ENCODE assay signal across 13 cellular contexts in the genomic region with DNA sequence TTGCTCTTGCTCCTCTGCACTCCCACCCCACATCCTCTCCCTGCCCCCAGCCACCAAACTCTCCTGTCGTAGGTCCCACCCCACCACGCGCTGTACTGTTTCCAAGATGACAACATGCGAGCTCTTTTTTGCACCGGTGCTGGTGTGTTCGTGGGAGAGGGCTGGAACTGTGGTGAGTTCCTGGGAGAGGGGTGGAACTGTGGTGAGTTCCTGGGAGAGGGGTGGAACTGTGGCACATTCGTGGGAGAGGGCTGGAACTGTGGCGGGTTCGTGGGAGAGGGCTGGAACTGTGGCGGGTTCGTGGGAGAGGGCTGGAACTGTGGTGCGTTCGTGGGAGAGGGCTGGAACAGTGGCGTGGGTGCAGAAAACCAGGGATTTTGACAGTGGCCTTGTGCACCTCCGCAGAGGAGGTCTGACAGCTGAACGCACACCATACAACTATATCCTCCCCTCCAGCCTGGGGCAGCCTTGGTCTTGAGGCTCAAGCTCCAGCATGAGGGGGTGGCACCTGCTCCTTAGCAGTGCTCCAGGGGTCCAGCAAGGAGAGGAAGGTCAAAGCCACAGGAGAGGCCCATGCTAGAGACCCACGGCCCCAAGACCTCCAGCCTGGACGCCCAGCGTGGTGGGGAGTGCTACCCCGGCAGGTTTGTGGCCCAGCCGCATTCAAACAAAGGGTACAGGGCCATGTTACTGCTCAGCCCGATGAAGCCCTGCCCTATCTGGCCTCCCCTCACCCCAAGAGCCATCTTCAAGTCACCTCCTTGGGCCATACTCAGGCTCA. TPM values are rescaled to one million over a fixed set of nuclear protein-coding genes. Genes with fewer than 3 reads are reported as not detected.
A peak's percentile ranks its signal among the peaks of the same experiment; 100 is the strongest.
DNase-seq lines count a peak whose midpoint lies in the region; TF ChIP-seq lines count a peak whose summit lies in the region.
"Had no signal": no experiment of that assay in that cellular context is flagged by ENCODE, and none has a peak within 500 bp of the region (broad histone marks: within the 10 kb centered on the region; RNA-seq: fewer than 3 reads in every experiment).

No MANE protein-coding gene starts in this region.

- H3K27me3 ChIP-seq in liver (ENCODE audit: control insufficient read depth in 4 of 4, insufficient read depth in 4 of 4, low read length in 3 of 4) (no peaks in the 10 kb centered on the region), spleen (replicated peaks in 1 of 7) (peaks cover 0 to 18% (median 0%) of the 10 kb centered on the region in 7 donors)

- TF ChIP-seq POLR2A in spleen (IDR thresholded peaks at IDR 0.05), result no peak

- peaks cover 13% of the 10 kb centered on the region for H3K9me3 Mint-ChIP-seq in activated CD4-positive, alpha-beta T cell treated with anti-CD3 and anti-CD28 coated beads, Interleukin-2, amount 10 ng/mL, durations not matched to agents 24 days and 14 days
- H3K9me3 Mint-ChIP-seq in activated naive CD8-positive, alpha-beta T cell (ENCODE audit: low read depth), result no peaks in the 10 kb centered on the region

- peak overlapping the region; percentile 51 for H3K4me3 Mint-ChIP-seq in activated CD4-positive, alpha-beta T cell treated with anti-CD3 and anti-CD28 coated beads, Interleukin-2, amount 10 ng/mL, durations not matched to agents 24 days and 14 days
- H3K4me3 Mint-ChIP-seq in activated naive CD8-positive, alpha-beta T cell, result peak overlapping the region; percentile 77
- H3K4me3 Mint-ChIP-seq: stimulated activated effector memory CD8-positive, alpha-beta T cell treated with anti-CD3 and anti-CD28 coated beads, Interleukin-12 subunit alpha, Interleukin-12 subunit beta, amount 100 ng/mL, for 72 hours had no signal

- intact Hi-C loops in activated CD4-positive, alpha-beta T cell treated with anti-CD3 and anti-CD28 coated beads, Interleukin-2, amount 10 ng/mL, durations not matched to agents 24 days and 14 days (cut with micrococcal nuclease), result no loop called here
- intact Hi-C loops in spleen (cut with DNase I; ENCODE audit: low total_unique reads), result no loop called here

- H3K27me3 Mint-ChIP-seq in activated CD4-positive, alpha-beta T cell treated with anti-CD3 and anti-CD28 coated beads, Interleukin-2, amount 10 ng/mL, durations not matched to agents 24 days and 14 days, result no peaks in the 10 kb centered on the region
- no peaks in the 10 kb centered on the region for H3K27me3 Mint-ChIP-seq in activated naive CD8-positive, alpha-beta T cell

- H3K9ac ChIP-seq in liver (ENCODE audit: low read depth in 1 of 2, low read length in 2 of 2), result no peak overlapping the region

- H3K36me3 Mint-ChIP-seq in activated CD4-positive, alpha-beta T cell treated with anti-CD3 and anti-CD28 coated beads, Interleukin-2, amount 10 ng/mL, durations not matched to agents 24 days and 14 days (ENCODE audit: low read depth), result peaks cover 19% of the 10 kb centered on the region
- peaks cover 15% of the 10 kb centered on the region for H3K36me3 Mint-ChIP-seq in activated naive CD8-positive, alpha-beta T cell
- H3K36me3 Mint-ChIP-seq: stimulated activated effector memory CD8-positive, alpha-beta T cell treated with anti-CD3 and anti-CD28 coated beads, Interleukin-12 subunit alpha, Interleukin-12 subunit beta, amount 100 ng/mL, for 72 hours had no signal

- TF ChIP-seq CTCF in liver (IDR thresholded peaks at IDR 0.05; ENCODE audit: low read depth, low read length, missing input control) (no peak), spleen (IDR thresholded peaks at IDR 0.05 in 8 of 11, conservative IDR thresholded peaks at IDR 0.05 in 3 of 11) (no peak)

- no peak for TF ChIP-seq RAD21 in liver (IDR thresholded peaks at IDR 0.05)

- peaks cover 31% of the 10 kb centered on the region for H3K4me1 Mint-ChIP-seq in activated CD4-positive, alpha-beta T cell treated with anti-CD3 and anti-CD28 coated beads, Interleukin-2, amount 10 ng/mL, durations not matched to agents 24 days and 14 days
- H3K4me1 Mint-ChIP-seq in activated naive CD8-positive, alpha-beta T cell (ENCODE audit: low read depth), result peaks cover 82% of the 10 kb centered on the region

- H3K9me3 ChIP-seq in liver (ENCODE audit: control insufficient read depth in 4 of 4, low read length in 3 of 4) (no peaks in the 10 kb centered on the region), spleen (peaks cover 0 to 19% (median 12%) of the 10 kb centered on the region in 8 donors)

- H3K27ac Mint-ChIP-seq in activated CD4-positive, alpha-beta T cell treated with anti-CD3 and anti-CD28 coated beads, Interleukin-2, amount 10 ng/mL, durations not matched to agents 24 days and 14 days, result peak overlapping the region; percentile 77
- peak overlapping the region; percentile 94 for H3K27ac Mint-ChIP-seq in activated naive CD8-positive, alpha-beta T cell
- H3K27ac Mint-ChIP-seq: stimulated activated effector memory CD8-positive, alpha-beta T cell treated with anti-CD3 and anti-CD28 coated beads, Interleukin-12 subunit alpha, Interleukin-12 subunit beta, amount 100 ng/mL, for 72 hours had no signal

- DNase-seq in activated CD4-positive, alpha-beta T cell treated with anti-CD3 and anti-CD28 coated beads, Interleukin-2, amount 10 ng/mL, durations not matched to agents 24 days and 14 days, result no peak
- no peak for DNase-seq in activated CD4-positive, alpha-beta T cell treated with anti-CD3 and anti-CD28 coated beads, Interleukin-2, amount 50 U/mL, for 4 hours
- DNase-seq in spleen (no peak), T-helper 9 cell (no peak), SKM-1 treated with dmso at 0.1 percent for 144 hours (lab: John Stamatoyannopoulos, UW; ENCODE audit: unreplicated experiment) (no peak)
- no peak for DNase-seq in activated CD8-positive, alpha-beta memory T cell treated with anti-CD3 and anti-CD28 coated beads, Interleukin-2, amount 50 U/mL, for 48 hours
- DNase-seq: activated gamma-delta T cell, DMS79, hippocampal formation, MM.1S had no signal

- H3K4me1 ChIP-seq in liver (ENCODE audit: control insufficient read depth in 4 of 4, insufficient read depth in 4 of 4, low read length in 3 of 4) (peaks cover 3 to 27% (median 17%) of the 10 kb centered on the region in 4 donors), spleen (peaks cover 0 to 91% (median 36%) of the 10 kb centered on the region in 6 donors)

- peaks cover 0 to 2% (median 0%) of the 10 kb centered on the region in 4 donors for H3K36me3 ChIP-seq in liver (ENCODE audit: control insufficient read depth in 4 of 4, insufficient read depth in 3 of 4, low read depth in 1 of 4, low read length in 3 of 4)
- H3K36me3 ChIP-seq in spleen, result peaks cover 0 to 12% (median 0%) of the 10 kb centered on the region in 6 donors

- H3K27ac ChIP-seq in liver (ENCODE audit: low read depth in 1 of 2, low read length in 2 of 2) (peak overlapping the region; percentile 62 to 70), spleen (peak overlapping the region in 7 of 8 donors; percentile 60 to 92 (median 82))

- H3K4me3 ChIP-seq in liver (ENCODE audit: low read depth in 1 of 3, low read length in 3 of 3) (no peak overlapping the region), spleen (peak overlapping the region in 1 of 8 donors; percentile 57)

- 89% methylated on average over 22 of the region's 22 CpGs for WGBS in liver
- WGBS in spleen, 5 donors, result 66 to 83% (median 74%) methylated on average over 22 of the region's 22 CpGs

TF ChIP-seq in liver, 16 proteins besides CTCF, POLR2A, EP300 and RAD21 (continues in another document):
- TF ChIP-seq RXRA (IDR thresholded peaks at IDR 0.05) (no peak), TAF1 (conservative IDR thresholded peaks at IDR 0.05) (no peak), EGR1 (IDR thresholded peaks at IDR 0.05; ENCODE audit: low read depth in 2 of 2) (no peak), NR2F2 (IDR thresholded peaks at IDR 0.05) (no peak), SP1 (IDR thresholded peaks at IDR 0.05) (no peak), JUND (IDR thresholded peaks at IDR 0.05) (no peak), YY1 (IDR thresholded peaks at IDR 0.05) (no peak), HNF4G (IDR thresholded peaks at IDR 0.05) (no peak)
- TF ChIP-seq, protein P1, sequence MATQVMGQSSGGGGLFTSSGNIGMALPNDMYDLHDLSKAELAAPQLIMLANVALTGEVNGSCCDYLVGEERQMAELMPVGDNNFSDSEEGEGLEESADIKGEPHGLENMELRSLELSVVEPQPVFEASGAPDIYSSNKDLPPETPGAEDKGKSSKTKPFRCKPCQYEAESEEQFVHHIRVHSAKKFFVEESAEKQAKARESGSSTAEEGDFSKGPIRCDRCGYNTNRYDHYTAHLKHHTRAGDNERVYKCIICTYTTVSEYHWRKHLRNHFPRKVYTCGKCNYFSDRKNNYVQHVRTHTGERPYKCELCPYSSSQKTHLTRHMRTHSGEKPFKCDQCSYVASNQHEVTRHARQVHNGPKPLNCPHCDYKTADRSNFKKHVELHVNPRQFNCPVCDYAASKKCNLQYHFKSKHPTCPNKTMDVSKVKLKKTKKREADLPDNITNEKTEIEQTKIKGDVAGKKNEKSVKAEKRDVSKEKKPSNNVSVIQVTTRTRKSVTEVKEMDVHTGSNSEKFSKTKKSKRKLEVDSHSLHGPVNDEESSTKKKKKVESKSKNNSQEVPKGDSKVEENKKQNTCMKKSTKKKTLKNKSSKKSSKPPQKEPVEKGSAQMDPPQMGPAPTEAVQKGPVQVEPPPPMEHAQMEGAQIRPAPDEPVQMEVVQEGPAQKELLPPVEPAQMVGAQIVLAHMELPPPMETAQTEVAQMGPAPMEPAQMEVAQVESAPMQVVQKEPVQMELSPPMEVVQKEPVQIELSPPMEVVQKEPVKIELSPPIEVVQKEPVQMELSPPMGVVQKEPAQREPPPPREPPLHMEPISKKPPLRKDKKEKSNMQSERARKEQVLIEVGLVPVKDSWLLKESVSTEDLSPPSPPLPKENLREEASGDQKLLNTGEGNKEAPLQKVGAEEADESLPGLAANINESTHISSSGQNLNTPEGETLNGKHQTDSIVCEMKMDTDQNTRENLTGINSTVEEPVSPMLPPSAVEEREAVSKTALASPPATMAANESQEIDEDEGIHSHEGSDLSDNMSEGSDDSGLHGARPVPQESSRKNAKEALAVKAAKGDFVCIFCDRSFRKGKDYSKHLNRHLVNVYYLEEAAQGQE (IDR thresholded peaks at IDR 0.05), result no peak
- TF ChIP-seq, protein P2, sequence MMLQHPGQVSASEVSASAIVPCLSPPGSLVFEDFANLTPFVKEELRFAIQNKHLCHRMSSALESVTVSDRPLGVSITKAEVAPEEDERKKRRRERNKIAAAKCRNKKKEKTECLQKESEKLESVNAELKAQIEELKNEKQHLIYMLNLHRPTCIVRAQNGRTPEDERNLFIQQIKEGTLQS (IDR thresholded peaks at IDR 0.05), result no peak

RNA-seq across cellular contexts. Expression of a gene that starts 50.1 kb away (rescaled TPM):
- 44.9 and 52.6 TPM in 2 replicates for total RNA-seq in activated CD4-positive, alpha-beta T cell treated with anti-CD3 and anti-CD28 coated beads, Interleukin-2, amount 10 ng/mL, durations not matched to agents 24 days and 14 days
- total RNA-seq in liver (100 to 1,000 TPM in 1 of 2 donors, 10 to 100 TPM in 1; 55.4 to 100 TPM), spleen (100 to 1,000 TPM in 5 of 7 donors, 10 to 100 TPM in 2; 87.3 to 315 (median 121) TPM)
- polyA plus RNA-seq in liver (10 to 100 TPM; 36.2 to 70.7 TPM), spleen (10 to 100 TPM; 15.4 to 33.0 (median 26.0) TPM)
